18 cellular contexts compared by ENCODE assay signal in the genomic region with DNA sequence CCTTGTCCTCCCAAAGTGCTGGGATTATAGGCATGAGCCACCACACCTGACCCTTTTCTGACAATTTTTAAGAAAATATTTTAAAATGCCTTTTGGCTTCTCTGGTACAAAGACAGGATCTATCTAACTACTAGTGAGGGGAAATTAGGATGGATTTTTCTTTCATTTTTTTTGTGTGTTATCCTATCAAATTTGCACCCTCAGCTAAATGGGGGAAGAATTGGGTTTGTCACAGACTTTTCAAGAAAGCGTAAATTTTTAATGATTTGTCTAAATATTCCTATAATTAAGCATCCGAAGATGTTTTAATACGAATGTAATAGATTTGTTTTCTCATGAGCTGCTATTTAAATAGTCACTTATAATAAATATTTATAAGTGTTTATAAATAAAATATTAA.
DNase-seq lines count a peak whose midpoint lies in the region; ATAC-seq, FAIRE-seq and TF ChIP-seq lines count a peak whose summit lies in the region.
"Had no signal": no experiment of that assay in that cellular context is flagged by ENCODE, and none has a peak within 500 bp of the region (broad histone marks: within the 10 kb centered on the region; RNA-seq: fewer than 3 reads in every experiment).

No MANE protein-coding gene starts in this region.

- no peak overlapping the region for H2BK120ac ChIP-seq in IMR-90 (ENCODE audit: low read depth, low read length)

- intact Hi-C loops in IMR-90 (cut with micrococcal nuclease) (loop anchor here (5.0 kb wide), 1 partner anchor 480 kb away; no protein-coding TSS in a partner anchor), K562 (cut with micrococcal nuclease) (no loop called here), right lobe of liver (cut with DNase I) (no loop called here), Right ventricle myocardium superior (cut with DNase I) (no loop called here)

- no peak overlapping the region for H3K56ac ChIP-seq in IMR-90 (ENCODE audit: extremely low read depth, insufficient read depth, low read length)

- dilution Hi-C loops in IMR-90 (cut with HindIII; ENCODE audit: low sequenced_read_pairs, unreplicated experiment) = no loop called here

- H3K9me1 ChIP-seq in IMR-90 (ENCODE audit: insufficient read depth, low read length) (no peaks in the 10 kb centered on the region; the same call in 1 of the 2 replicates), K562 (ENCODE audit: control insufficient read depth, insufficient read depth, low read length) (no peaks in the 10 kb centered on the region)

- no peak overlapping the region for H3K18ac ChIP-seq in IMR-90 (ENCODE audit: low read depth, low read length)

- H4K5ac ChIP-seq in IMR-90 (ENCODE audit: low read depth, low read length) = no peak overlapping the region

- ATAC-seq in IMR-90 (ENCODE audit: low read depth) (no peak), K562 (no peak), right lobe of liver (no peak), Right ventricle myocardium superior (ENCODE audit: poor library complexity) (no peak), HG02571 (IDR thresholded peaks at IDR 0.05; ENCODE audit: unreplicated experiment) (no peak), SK-N-SH treated with all-trans-retinoic acid at 6 μM for 48 hours (no peak)
- ATAC-seq: CD8-positive, alpha-beta T cell had no signal

- TF ChIP-seq RAD21 in IMR-90 (IDR thresholded peaks at IDR 0.05; ENCODE audit: low read length) = no peak
- no peak for TF ChIP-seq RAD21 in K562 (CRISPR knock-in tag; conservative IDR thresholded peaks at IDR 0.05 in 1 of 2, IDR thresholded peaks at IDR 0.05 in 1 of 2)

- TF ChIP-seq EP300 in K562 (IDR thresholded peaks at IDR 0.05; ENCODE audit: low read length) = no peak

- H3K27ac ChIP-seq in IMR-90 (ENCODE audit: insufficient read depth, low read length) (no peak overlapping the region), K562 (ENCODE audit: extremely low read depth, low read depth, low read length) (no peak overlapping the region), right lobe of liver (peak overlapping the region in 2 of 3 donors; percentile 7 to 47)
- H3K27ac ChIP-seq: BLaER1, C4-2B had no signal

- H4K20me1 ChIP-seq in IMR-90 (ENCODE audit: insufficient read depth, low read length) (no peaks in the 10 kb centered on the region), K562 (replicated peaks; ENCODE audit: control insufficient read depth, insufficient read depth, low read length) (no peaks in the 10 kb centered on the region)
- H4K20me1 ChIP-seq: BLaER1 had no signal

- no peak overlapping the region for H2AK9ac ChIP-seq in IMR-90 (replicated peaks; ENCODE audit: low read depth, low read length, poor library complexity)

- H2AK5ac ChIP-seq in IMR-90 (ENCODE audit: low read depth, low read length) = no peak overlapping the region

- H3K79me2 ChIP-seq in K562 (ENCODE audit: control insufficient read depth, insufficient read depth, low read length) = no peaks in the 10 kb centered on the region

- no peak overlapping the region for H4K8ac ChIP-seq in IMR-90 (ENCODE audit: low read depth in 2 of 2, low read length in 2 of 2)

- H2BK20ac ChIP-seq in IMR-90 (ENCODE audit: low read depth, low read length) = no peak overlapping the region

- TF ChIP-seq CTCF in IMR-90 (conservative IDR thresholded peaks at IDR 0.05; ENCODE audit: low read depth, low read length) = no peak
- no peak for TF ChIP-seq CTCF in K562 (IDR thresholded peaks at IDR 0.05 in 2 of 3, conservative IDR thresholded peaks at IDR 0.05 in 1 of 3; ENCODE audit: insufficient read depth in 2 of 3, low read depth in 1 of 3, low read length in 3 of 3)
- no peak for TF ChIP-seq CTCF in right lobe of liver (IDR thresholded peaks at IDR 0.05)

- POLR2A ChIA-PET in IMR-90 (lab: Charles Lee; ENCODE audit: unreplicated experiment) = no interaction called here
- POLR2A ChIA-PET in K562 (lab: Yijun Ruan, JAX) = no interaction called here

- H3K27me3 ChIP-seq in IMR-90 (ENCODE audit: control insufficient read depth, insufficient read depth, low read length) = no peaks in the 10 kb centered on the region
- no peaks in the 10 kb centered on the region for H3K27me3 ChIP-seq in K562 (ENCODE audit: control insufficient read depth in 2 of 2, insufficient read depth in 2 of 2, low read length in 2 of 2)
- no peaks in the 10 kb centered on the region for H3K27me3 ChIP-seq in right lobe of liver
- H3K27me3 ChIP-seq: BLaER1 had no signal

- no TSS peak for BruUV-seq in IMR-90 (replicated peaks; lab: Mats Ljungman, UMichigan)
- no TSS peak for BruUV-seq in K562 (replicated peaks; lab: Mats Ljungman, UMichigan)

- H4K91ac ChIP-seq in IMR-90 (ENCODE audit: insufficient read depth, low read depth, low read length) = no peak overlapping the region

- WGBS in IMR-90 (ENCODE audit: extremely low coverage in 2 of 2, insufficient read length in 1 of 2), 2 experiments = no CpG with 5 or more reads among the region's 3 CpGs
- WGBS in K562 (ENCODE audit: insufficient coverage, low coverage, missing lambda C conversion rate) = 9% methylated on average over 3 of the region's 3 CpGs
- 81% methylated on average over 3 of the region's 3 CpGs for WGBS in right lobe of liver (ENCODE audit: insufficient coverage, low coverage, low lambda C conversion rate, missing lambda C conversion rate)

- H3K4me2 ChIP-seq in IMR-90 (ENCODE audit: low read depth, low read length) (no peak overlapping the region), K562 (ENCODE audit: insufficient read depth, low read length) (no peak overlapping the region)
- H3K4me2 ChIP-seq: BLaER1 had no signal

- no peak overlapping the region for H3K4me3 ChIP-seq in IMR-90 (ENCODE audit: insufficient read depth, low read depth, low read length)
- H3K4me3 ChIP-seq in K562 = no peak overlapping the region
- H3K4me3 ChIP-seq in right lobe of liver = no peak overlapping the region
- H3K4me3 ChIP-seq: BLaER1 had no signal

- H2BK5ac ChIP-seq in IMR-90 (ENCODE audit: low read depth, low read length, poor library complexity, severe bottlenecking) = no peak overlapping the region

- no peak overlapping the region for H2BK15ac ChIP-seq in IMR-90 (ENCODE audit: low read depth, low read length)

- no peak for FAIRE-seq in K562 (lab: Jason Lieb, UNC)
- FAIRE-seq: D721Med, GM12891, H1 had no signal

- H3K79me1 ChIP-seq in IMR-90 (ENCODE audit: low read depth in 1 of 2, low read length in 2 of 2) = no peaks in the 10 kb centered on the region

- in situ Hi-C loops in IMR-90 (cut with MboI; ENCODE audit: low sequenced_read_pairs) = no loop called here
- in situ Hi-C loops in K562 (cut with MboI) = no loop called here

- H3K36me3 ChIP-seq in IMR-90 (ENCODE audit: control insufficient read depth, insufficient read depth, low read length) (no peaks in the 10 kb centered on the region), K562 (ENCODE audit: control insufficient read depth, insufficient read depth, low read length) (no peaks in the 10 kb centered on the region), right lobe of liver (no peaks in the 10 kb centered on the region)
- H3K36me3 ChIP-seq: BLaER1 had no signal

- no peak overlapping the region for H3K23ac ChIP-seq in IMR-90 (ENCODE audit: low read depth, low read length)

- H3K9me3 ChIP-seq in IMR-90 (ENCODE audit: control insufficient read depth, insufficient read depth, low read length) = peaks cover 2% of the 10 kb centered on the region; the same call in 1 of the 2 replicates
- no peaks in the 10 kb centered on the region for H3K9me3 ChIP-seq in K562 (replicated peaks; ENCODE audit: control insufficient read depth, insufficient read depth, low read depth, low read length)
- no peaks in the 10 kb centered on the region for H3K9me3 ChIP-seq in right lobe of liver
- H3K9me3 ChIP-seq: BLaER1 had no signal

- peaks cover 9% of the 10 kb centered on the region for H3K4me1 ChIP-seq in IMR-90 (ENCODE audit: control insufficient read depth, insufficient read depth, low read length)
- no peaks in the 10 kb centered on the region for H3K4me1 ChIP-seq in K562 (replicated peaks in 1 of 2; ENCODE audit: control insufficient read depth in 2 of 2, insufficient read depth in 2 of 2, low read length in 2 of 2)
- H3K4me1 ChIP-seq in right lobe of liver = peaks cover 0 to 22% (median 8%) of the 10 kb centered on the region in 4 donors
- H3K4me1 ChIP-seq: BLaER1 had no signal

- no peak overlapping the region for H3K4ac ChIP-seq in IMR-90 (ENCODE audit: low read depth, low read length)

- H2AFZ ChIP-seq in IMR-90 (replicated peaks; ENCODE audit: low read length, poor library complexity) = no peak overlapping the region
- H2AFZ ChIP-seq in K562 (ENCODE audit: low read depth, low read length) = no peak overlapping the region

- CTCF ChIA-PET in IMR-90 (lab: Yijun Ruan, JAX) (no interaction called here), K562 (lab: Yijun Ruan, JAX; ENCODE audit: low intra/inter-chr PET ratio) (no interaction called here)

- no peak overlapping the region for H3K9ac ChIP-seq in IMR-90 (ENCODE audit: low read depth, low read length)
- no peak overlapping the region for H3K9ac ChIP-seq in K562 (ENCODE audit: insufficient read depth in 1 of 2, low read depth in 2 of 2, low read length in 2 of 2)
- H3K9ac ChIP-seq: BLaER1 had no signal

- TF ChIP-seq POLR2A in IMR-90 (IDR thresholded peaks at IDR 0.05; ENCODE audit: low read depth, low read length) (no peak), K562 (conservative IDR thresholded peaks at IDR 0.05) (no peak), right lobe of liver (IDR thresholded peaks at IDR 0.05) (no peak)

- DNase-seq in IMR-90 (no peak), K562 (ENCODE audit: extremely low read depth in 1 of 4, low spot score in 3 of 4) (no peak), right lobe of liver (no peak), Right ventricle myocardium superior (no peak)
- DNase-seq: CD4-positive, CD25-positive, alpha-beta regulatory T cell; CD8-positive, alpha-beta T cell; DMS 273 treated with DMSO at 0.1 percent for 48 hours; DMS79; GF-D8; H7; HCEC 1CT had no signal

- H3K14ac ChIP-seq in IMR-90 (replicated peaks; ENCODE audit: low read depth, low read length) = no peak overlapping the region

TF ChIP-seq in IMR-90, 13 proteins besides CTCF, POLR2A, EP300 and RAD21:
- TF ChIP-seq MAFK (IDR thresholded peaks at IDR 0.05; ENCODE audit: low read depth, low read length) = peak; percentile 61
- TF ChIP-seq RFX5 (IDR thresholded peaks at IDR 0.05; ENCODE audit: low read depth, low read length) = no peak
- TF ChIP-seq MXI1 (IDR thresholded peaks at IDR 0.05; ENCODE audit: borderline replicate concordance, low read depth, low read length) = no peak
- TF ChIP-seq CHD1 (IDR thresholded peaks at IDR 0.05; ENCODE audit: low read depth, low read length) = no peak

TF ChIP-seq in K562, 482 proteins besides CTCF, POLR2A, EP300 and RAD21:
- no peak for TF ChIP-seq ELF1 (tag; IDR thresholded peaks at IDR 0.05)
- peak; percentile 38; the same call in 1 of the 2 replicates for TF ChIP-seq ZNF316 (IDR thresholded peaks at IDR 0.05)

Comparison
In these comparisons a context has a peak if more than half of its experiments do, and no peak if none do; other contexts are left out.
1. H3K27ac ChIP-seq: peak in right lobe of liver (2 of 3); none in IMR-90 (single experiment) and K562 (single experiment).